In the genomic region with DNA sequence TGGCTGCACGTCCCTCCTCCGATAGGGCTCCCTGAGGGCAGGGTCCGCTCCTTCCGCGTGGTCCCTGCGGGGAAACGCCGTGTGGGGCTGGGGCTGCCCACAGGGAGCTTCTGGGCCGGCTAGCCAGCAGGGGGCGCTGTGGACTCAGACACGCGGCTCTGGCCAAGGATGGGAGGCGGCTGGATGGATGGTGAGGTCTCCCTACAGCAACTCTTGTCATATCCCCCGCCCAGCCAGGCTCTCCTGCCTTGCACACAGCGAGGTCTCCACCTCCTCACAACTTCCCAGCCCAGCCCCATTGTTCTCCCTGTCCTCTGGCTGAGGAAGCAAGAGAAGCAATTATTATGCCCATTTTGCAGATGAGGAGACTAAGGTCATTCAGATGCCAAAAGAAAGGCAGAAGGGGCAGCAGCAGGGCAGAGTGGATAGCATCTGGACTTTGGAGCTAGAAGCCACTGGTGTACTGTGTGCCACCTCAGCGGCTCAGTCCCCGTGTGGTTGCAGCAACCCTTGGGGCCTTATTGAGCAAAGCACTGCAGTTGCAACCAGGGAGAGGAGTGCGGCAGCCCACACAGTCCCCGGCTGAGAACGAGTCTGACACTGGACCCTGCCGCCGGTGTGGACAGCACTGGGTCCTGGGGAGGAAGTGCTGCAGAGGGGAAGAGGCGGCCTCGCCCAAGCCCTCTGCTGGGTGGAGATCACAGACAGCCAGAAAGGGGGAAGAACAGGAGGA, we compare ENCODE assay signal across 1 cellular context.
TF ChIP-seq lines count a peak whose summit lies in the region.

No MANE protein-coding gene starts in this region.

TF ChIP-seq in SK-N-SH treated with all-trans-retinoic acid at 6 μM for 48 hours, 23 proteins besides CTCF, POLR2A, EP300 and RAD21 (continued from another document):
- TF ChIP-seq POU6F1 (CRISPR knock-in tag; IDR thresholded peaks at IDR 0.05; ENCODE audit: borderline replicate concordance, low read depth): no peak
- no peak for TF ChIP-seq CREB5 (CRISPR knock-in tag; IDR thresholded peaks at IDR 0.05; ENCODE audit: low read depth)
- TF ChIP-seq, protein P1, sequence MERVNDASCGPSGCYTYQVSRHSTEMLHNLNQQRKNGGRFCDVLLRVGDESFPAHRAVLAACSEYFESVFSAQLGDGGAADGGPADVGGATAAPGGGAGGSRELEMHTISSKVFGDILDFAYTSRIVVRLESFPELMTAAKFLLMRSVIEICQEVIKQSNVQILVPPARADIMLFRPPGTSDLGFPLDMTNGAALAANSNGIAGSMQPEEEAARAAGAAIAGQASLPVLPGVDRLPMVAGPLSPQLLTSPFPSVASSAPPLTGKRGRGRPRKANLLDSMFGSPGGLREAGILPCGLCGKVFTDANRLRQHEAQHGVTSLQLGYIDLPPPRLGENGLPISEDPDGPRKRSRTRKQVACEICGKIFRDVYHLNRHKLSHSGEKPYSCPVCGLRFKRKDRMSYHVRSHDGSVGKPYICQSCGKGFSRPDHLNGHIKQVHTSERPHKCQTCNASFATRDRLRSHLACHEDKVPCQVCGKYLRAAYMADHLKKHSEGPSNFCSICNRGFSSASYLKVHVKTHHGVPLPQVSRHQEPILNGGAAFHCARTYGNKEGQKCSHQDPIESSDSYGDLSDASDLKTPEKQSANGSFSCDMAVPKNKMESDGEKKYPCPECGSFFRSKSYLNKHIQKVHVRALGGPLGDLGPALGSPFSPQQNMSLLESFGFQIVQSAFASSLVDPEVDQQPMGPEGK (CRISPR knock-in tag; IDR thresholded peaks at IDR 0.05; ENCODE audit: borderline replicate concordance): no peak
- TF ChIP-seq TCF4 (CRISPR knock-in tag; IDR thresholded peaks at IDR 0.05; ENCODE audit: borderline replicate concordance): no peak
- TF ChIP-seq ZFP3 (CRISPR knock-in tag; IDR thresholded peaks at IDR 0.05): no peak
- no peak for TF ChIP-seq ESRRG (CRISPR knock-in tag; IDR thresholded peaks at IDR 0.05)
